In genomic region chr12:28938056-28938455, GRCh38 we compare ENCODE assay signal across 20 cellular contexts.
DNase-seq lines count a peak whose midpoint lies in the region; TF ChIP-seq lines count a peak whose summit lies in the region.
"Had no signal": no experiment of that assay in that cellular context is flagged by ENCODE, and none has a peak within 500 bp of the region (broad histone marks: within the 10 kb centered on the region; RNA-seq: fewer than 3 reads in every experiment).

No MANE protein-coding gene starts in this region.

- H3K4me3 Mint-ChIP-seq in endodermal cell: no peak overlapping the region
- H3K4me3 Mint-ChIP-seq: IgD-negative memory B cell had no signal

- no peaks in the 10 kb centered on the region for H3F3A ChIP-seq in smooth muscle cell (ENCODE audit: low read depth)

- DNase-seq in DMS 273 (lab: John Stamatoyannopoulos, UW; ENCODE audit: unreplicated experiment) (peak; percentile 7), DMS 273 treated with DMSO at 0.1 percent for 48 hours (lab: John Stamatoyannopoulos, UW) (no peak), NCI-H2171 treated with DMSO at 0.1 percent for 48 hours (lab: John Stamatoyannopoulos, UW) (peak; percentile 72), epithelial cell of esophagus (ENCODE audit: low read depth) (peak; percentile 79), smooth muscle cell (lab: John Stamatoyannopoulos, UW; ENCODE audit: unreplicated experiment) (no peak), endodermal cell (no peak), DMS79 treated with DMSO at 0.1 percent for 48 hours (lab: John Stamatoyannopoulos, UW) (no peak)
- no peak for DNase-seq in activated naive CD4-positive, alpha-beta T cell treated with Interleukin-2 at 50 U/mL for 16 hours
- DNase-seq: EL; GDM1; HCEC 1CT; NCI-H1092 treated with DMSO at 0.1 percent for 48 hours; NCI-H774; NK-92 treated with Interleukin-12 subunit alpha and Interleukin-12 subunit beta, amount 100 ng/mL, for 24 hours; PC-3; SJCRH30 had no signal

- H3K27ac ChIP-seq in smooth muscle cell (ENCODE audit: low read depth) (peak overlapping the region; percentile 41), endodermal cell (ENCODE audit: low read depth, low read length) (no peak overlapping the region)
- H3K27ac ChIP-seq: 22Rv1, KMS-11, SJCRH30 had no signal

- H3K27me3 Mint-ChIP-seq in endodermal cell (ENCODE audit: insufficient read depth): no peaks in the 10 kb centered on the region
- H3K27me3 Mint-ChIP-seq: IgD-negative memory B cell had no signal

- no peaks in the 10 kb centered on the region for H3K9me3 Mint-ChIP-seq in endodermal cell

- H3K27ac Mint-ChIP-seq in endodermal cell: no peak overlapping the region
- H3K27ac Mint-ChIP-seq: IgD-negative memory B cell had no signal

- H3K36me3 ChIP-seq in smooth muscle cell (ENCODE audit: low read depth) (no peaks in the 10 kb centered on the region), endodermal cell (ENCODE audit: control insufficient read depth, insufficient read depth, low read length) (no peaks in the 10 kb centered on the region)
- H3K36me3 ChIP-seq: SJCRH30 had no signal

- no peaks in the 10 kb centered on the region for H3K36me3 Mint-ChIP-seq in endodermal cell (ENCODE audit: low read depth)
- H3K36me3 Mint-ChIP-seq: IgD-negative memory B cell had no signal

- H3K4me1 Mint-ChIP-seq in endodermal cell: peaks cover 13% of the 10 kb centered on the region
- H3K4me1 Mint-ChIP-seq: IgD-negative memory B cell had no signal

- no peaks in the 10 kb centered on the region for H3K27me3 ChIP-seq in smooth muscle cell (ENCODE audit: low read depth)
- no peaks in the 10 kb centered on the region for H3K27me3 ChIP-seq in endodermal cell (ENCODE audit: control insufficient read depth, insufficient read depth, low read length, poor library complexity, severe bottlenecking)
- H3K27me3 ChIP-seq: SJCRH30 had no signal

- H3K4me3 ChIP-seq in epithelial cell of esophagus (ENCODE audit: low read length): no peak overlapping the region
- H3K4me3 ChIP-seq in smooth muscle cell: no peak overlapping the region
- H3K4me3 ChIP-seq in endodermal cell (ENCODE audit: low read length): no peak overlapping the region
- H3K4me3 ChIP-seq: GM12878, SJCRH30 had no signal

- no peaks in the 10 kb centered on the region for H3K79me2 ChIP-seq in smooth muscle cell (ENCODE audit: low read depth)

- H4K20me1 ChIP-seq in smooth muscle cell (ENCODE audit: low read depth): no peaks in the 10 kb centered on the region

- H3K9me3 ChIP-seq in smooth muscle cell (replicated peaks; ENCODE audit: low read depth) (no peaks in the 10 kb centered on the region), endodermal cell (ENCODE audit: control insufficient read depth, low read length) (no peaks in the 10 kb centered on the region)
- H3K9me3 ChIP-seq: SJCRH30 had no signal

- H3K9ac ChIP-seq in smooth muscle cell (ENCODE audit: low read depth) (no peak overlapping the region), endodermal cell (ENCODE audit: extremely low read depth, low read length, poor library complexity, severe bottlenecking) (no peak overlapping the region)
- H3K9ac ChIP-seq: KMS-11 had no signal

- H3K4me2 ChIP-seq in smooth muscle cell: peak overlapping the region; percentile 10
- H3K4me2 ChIP-seq: KMS-11 had no signal

- TF ChIP-seq CTCF in epithelial cell of esophagus (IDR thresholded peaks at IDR 0.05; ENCODE audit: insufficient read depth, low read depth, low read length, missing control alignments) (no peak), smooth muscle cell (IDR thresholded peaks at IDR 0.05; ENCODE audit: borderline replicate concordance, insufficient read depth, poor library complexity, severe bottlenecking) (no peak), endodermal cell (conservative IDR thresholded peaks at IDR 0.05) (no peak)

- H2AFZ ChIP-seq in smooth muscle cell (ENCODE audit: low read depth): no peak overlapping the region

- 83% methylated on average over 5 of the region's 5 CpGs for WGBS in smooth muscle cell (ENCODE audit: low lambda C conversion rate)
- WGBS in endodermal cell (ENCODE audit: insufficient coverage in 1 of 2, insufficient read length in 1 of 2), 2 experiments: 93 to 100% methylated on average over 2 to 4 of the region's 5 CpGs

- no peaks in the 10 kb centered on the region for H3K4me1 ChIP-seq in smooth muscle cell (ENCODE audit: low read depth)
- H3K4me1 ChIP-seq in endodermal cell (ENCODE audit: control insufficient read depth, insufficient read depth, low read length): no peaks in the 10 kb centered on the region

Comparison
In these comparisons a context has a peak if more than half of its experiments do, and no peak if none do; other contexts are left out.
1. DNase-seq: peak in DMS 273 (single experiment), NCI-H2171 treated with DMSO at 0.1 percent for 48 hours (single experiment) and epithelial cell of esophagus (single experiment); none in DMS 273 treated with DMSO at 0.1 percent for 48 hours (single experiment), smooth muscle cell (single experiment), endodermal cell (single experiment), DMS79 treated with DMSO at 0.1 percent for 48 hours (single experiment) and activated naive CD4-positive, alpha-beta T cell treated with Interleukin-2 at 50 U/mL for 16 hours (single experiment).